Comparison of ENCODE assay signal across 8 cellular contexts in genomic region chr1:32012709-32013385, GRCh38. TPM values are rescaled to one million over a fixed set of nuclear protein-coding genes. Genes with fewer than 3 reads are reported as not detected.
A peak's percentile ranks its signal among the peaks of the same experiment; 100 is the strongest.
DNase-seq lines count a peak whose midpoint lies in the region; ATAC-seq and TF ChIP-seq lines count a peak whose summit lies in the region.

No MANE protein-coding gene starts in this region.

- ATAC-seq in HG03095 (IDR thresholded peaks at IDR 0.05; ENCODE audit: unreplicated experiment) (no peak), HG03039 (IDR thresholded peaks at IDR 0.05; ENCODE audit: unreplicated experiment) (no peak), HG03045 (IDR thresholded peaks at IDR 0.05; ENCODE audit: unreplicated experiment) (no peak), sciatic nerve (no peak)

- H3K9me3 ChIP-seq in H9 (ENCODE audit: control insufficient read depth, low read depth, low read length) = no peaks in the 10 kb centered on the region
- no peaks in the 10 kb centered on the region for H3K9me3 ChIP-seq in skeletal muscle tissue (ENCODE audit: control insufficient read depth in 3 of 3, low read length in 3 of 3)

- no peak overlapping the region for H2AFZ ChIP-seq in H9 (ENCODE audit: low read length)

- DNase-seq in H9 (no peak), globus pallidus (ENCODE audit: low spot score) (peak; percentile 13), sciatic nerve (ENCODE audit: low spot score) (no peak)

- no peak overlapping the region for H3T11ph ChIP-seq in H9 (ENCODE audit: low read length)

- H3K23ac ChIP-seq in H9 (ENCODE audit: insufficient read length, low read depth, low read length) = no peak overlapping the region

- TF ChIP-seq CTCF in H9 (conservative IDR thresholded peaks at IDR 0.05) (no peak), VCaP (conservative IDR thresholded peaks at IDR 0.05) (no peak)

- no peak overlapping the region for H4K8ac ChIP-seq in H9 (replicated peaks; ENCODE audit: insufficient read length, low read depth, low read length)

- peaks cover 33% of the 10 kb centered on the region for H3K79me2 ChIP-seq in H9 (ENCODE audit: insufficient read depth, low read length)

- H2AK5ac ChIP-seq in H9 (ENCODE audit: insufficient read length, low read length) = no peak overlapping the region

- H3K4ac ChIP-seq in H9 (ENCODE audit: low read depth, low read length) = no peak overlapping the region

- H3K9me3 Mint-ChIP-seq in H9 = no peaks in the 10 kb centered on the region; a peak in 1 of 5 replicates

- H2BK12ac ChIP-seq in H9 (ENCODE audit: insufficient read length, low read depth, low read length) = no peak overlapping the region

- H4K20me1 ChIP-seq in H9 (ENCODE audit: control insufficient read depth, insufficient read depth, insufficient read length) = no peaks in the 10 kb centered on the region

- intact Hi-C loops in sciatic nerve (cut with DNase I) = no loop called here

- no peaks in the 10 kb centered on the region for H3K79me1 ChIP-seq in H9 (ENCODE audit: insufficient read depth, low read depth, low read length, poor library complexity, severe bottlenecking)

- H3K23me2 ChIP-seq in H9 (ENCODE audit: insufficient read length, low read depth, low read length, poor library complexity, severe bottlenecking) = peaks cover 7% of the 10 kb centered on the region

- H3K14ac ChIP-seq in H9 (ENCODE audit: insufficient read depth, low read length) = peak overlapping the region; percentile 46; the same call in 1 of the 2 replicates

- H3K27me3 ChIP-seq in H9 (ENCODE audit: insufficient read depth, low read length) (no peaks in the 10 kb centered on the region), skeletal muscle tissue (ENCODE audit: control insufficient read depth in 3 of 3, insufficient read depth in 3 of 3, low read length in 3 of 3) (no peaks in the 10 kb centered on the region)

- no peak overlapping the region for H4K5ac ChIP-seq in H9 (ENCODE audit: insufficient read length, low read depth, low read length)

- no peak overlapping the region for H3K56ac ChIP-seq in H9 (ENCODE audit: insufficient read length, low read depth, low read length)

- H3K4me3 Mint-ChIP-seq in H9 = peak overlapping the region; percentile 82 to 92

- H3K36me3 Mint-ChIP-seq in H9 (ENCODE audit: insufficient read depth in 1 of 3, low read depth in 3 of 3) = peaks cover 12 to 26% (median 15%) of the 10 kb centered on the region in 3 experiments

- no CpG with 5 or more reads among the region's 12 CpGs for WGBS in H9 (ENCODE audit: extremely low coverage, insufficient read length, low lambda C conversion rate)

- H3K4me3 ChIP-seq in skeletal muscle tissue (ENCODE audit: low read length in 3 of 3) = peak overlapping the region; percentile 80 to 98 (median 95)

- H2BK20ac ChIP-seq in H9 (ENCODE audit: low read depth, low read length, poor library complexity, severe bottlenecking) = no peak overlapping the region

- no peak overlapping the region for H3K27ac ChIP-seq in H9 (ENCODE audit: insufficient read length, low read depth, low read length)
- peak overlapping the region; percentile 98 for H3K27ac ChIP-seq in VCaP
- H3K27ac ChIP-seq in skeletal muscle tissue (ENCODE audit: low read depth, low read length) = peak overlapping the region; percentile 96

- no peaks in the 10 kb centered on the region for H3K27me3 Mint-ChIP-seq in H9 (ENCODE audit: low read depth)

- no peaks in the 10 kb centered on the region; the same call in 1 of the 2 replicates for H3K4me1 ChIP-seq in H9 (ENCODE audit: insufficient read depth, low read length)
- peaks cover 7 to 22% (median 20%) of the 10 kb centered on the region in 3 donors for H3K4me1 ChIP-seq in skeletal muscle tissue (ENCODE audit: control insufficient read depth in 3 of 3, insufficient read depth in 3 of 3, low read length in 3 of 3)

- H2BK15ac ChIP-seq in H9 (ENCODE audit: low read depth, low read length) = no peak overlapping the region

- no peak overlapping the region for H4K91ac ChIP-seq in H9 (ENCODE audit: insufficient read length, low read depth, low read length)

- peak overlapping the region; percentile 98 to 99 (median 98) for H3K27ac Mint-ChIP-seq in H9

- peaks cover 26 to 30% of the 10 kb centered on the region in 2 experiments for H3K4me1 Mint-ChIP-seq in H9

- H3K4me2 ChIP-seq in H9 (ENCODE audit: insufficient read depth, insufficient read length, low read length) = peak overlapping the region; percentile 93

- peak overlapping the region; percentile 69 for H3K18ac ChIP-seq in H9 (ENCODE audit: insufficient read length, low read depth, low read length)

- H3K9ac ChIP-seq in H9 (ENCODE audit: extremely low read depth, insufficient read length, low read length) (peak overlapping the region; percentile 66), skeletal muscle tissue (ENCODE audit: low read depth in 1 of 3, low read length in 3 of 3) (peak overlapping the region; percentile 88 to 98 (median 96))

- H3K36me3 ChIP-seq in skeletal muscle tissue (ENCODE audit: control insufficient read depth in 3 of 3, insufficient read depth in 3 of 3, low read length in 3 of 3) = peaks cover 0 to 3% (median 2%) of the 10 kb centered on the region in 3 donors

- H2BK120ac ChIP-seq in H9 (ENCODE audit: low read depth, low read length, poor library complexity, severe bottlenecking) = no peak overlapping the region

- H2BK5ac ChIP-seq in H9 (ENCODE audit: insufficient read length, low read length) = no peak overlapping the region

RNA-seq across cellular contexts. Expression of gene KHDRBS1, which starts 0.8 kb away (rescaled TPM):
- 267 and 273 TPM in 2 replicates for total RNA-seq in H9 (2021)
- 48.5 TPM for total RNA-seq in skeletal muscle tissue
- total RNA-seq in sciatic nerve = 93.9 TPM

RNA-seq across cellular contexts. Expression of gene TMEM39B, which starts 59.9 kb away (rescaled TPM):
- 25.0 and 27.4 TPM in 2 replicates for total RNA-seq in H9 (2021)
- 3.7 TPM for total RNA-seq in skeletal muscle tissue
- total RNA-seq in sciatic nerve = 16.4 TPM
